Comparison of ENCODE assay signal across 21 cellular contexts in genomic region chr12:95629392-95629791, GRCh38.
A peak's percentile ranks its signal among the peaks of the same experiment; 100 is the strongest.
DNase-seq lines count a peak whose midpoint lies in the region; ATAC-seq and TF ChIP-seq lines count a peak whose summit lies in the region.
"Had no signal": no experiment of that assay in that cellular context is flagged by ENCODE, and none has a peak within 500 bp of the region (broad histone marks: within the 10 kb centered on the region; RNA-seq: fewer than 3 reads in every experiment).

No MANE protein-coding gene starts in this region.

- H3K9me3 ChIP-seq in H9 (ENCODE audit: control insufficient read depth, low read depth, low read length) = no peaks in the 10 kb centered on the region
- H3K9me3 ChIP-seq in endodermal cell (ENCODE audit: control insufficient read depth, low read length) = no peaks in the 10 kb centered on the region
- H3K9me3 ChIP-seq in smooth muscle cell (replicated peaks; ENCODE audit: low read depth) = no peaks in the 10 kb centered on the region
- H3K9me3 ChIP-seq: BLaER1 treated with 17β-estradiol and CSF1 and Interleukin-3, amounts not matched to agents 10 nM and 100 nM; SK-N-SH had no signal

- no peak overlapping the region for H4K5ac ChIP-seq in H9 (ENCODE audit: insufficient read length, low read depth, low read length)

- H3K27me3 ChIP-seq in H9 (ENCODE audit: insufficient read depth, low read length) (no peaks in the 10 kb centered on the region), endodermal cell (ENCODE audit: control insufficient read depth, insufficient read depth, low read length, poor library complexity, severe bottlenecking) (no peaks in the 10 kb centered on the region), smooth muscle cell (ENCODE audit: low read depth) (no peaks in the 10 kb centered on the region)
- H3K27me3 ChIP-seq: BLaER1 treated with 17β-estradiol and CSF1 and Interleukin-3, amounts not matched to agents 10 nM and 100 nM had no signal

- H2BK12ac ChIP-seq in H9 (ENCODE audit: insufficient read length, low read depth, low read length) = no peak overlapping the region

- H4K20me1 ChIP-seq in H9 (ENCODE audit: control insufficient read depth, insufficient read depth, insufficient read length) (no peaks in the 10 kb centered on the region), smooth muscle cell (ENCODE audit: low read depth) (no peaks in the 10 kb centered on the region)
- H4K20me1 ChIP-seq: BLaER1 treated with 17β-estradiol and CSF1 and Interleukin-3, amounts not matched to agents 10 nM and 100 nM had no signal

- H3K18ac ChIP-seq in H9 (ENCODE audit: insufficient read length, low read depth, low read length) = no peak overlapping the region

- H3K4me3 Mint-ChIP-seq in H9 (no peak overlapping the region), endodermal cell (no peak overlapping the region)
- H3K4me3 Mint-ChIP-seq: CD8-positive, alpha-beta memory T cell; GM23338 had no signal

- no peak overlapping the region for H4K8ac ChIP-seq in H9 (replicated peaks; ENCODE audit: insufficient read length, low read depth, low read length)

- no peaks in the 10 kb centered on the region for H3K79me1 ChIP-seq in H9 (ENCODE audit: insufficient read depth, low read depth, low read length, poor library complexity, severe bottlenecking)

- TF ChIP-seq CTCF in H9 (conservative IDR thresholded peaks at IDR 0.05) = no peak
- no peak for TF ChIP-seq CTCF in endodermal cell (conservative IDR thresholded peaks at IDR 0.05)
- no peak for TF ChIP-seq CTCF in smooth muscle cell (IDR thresholded peaks at IDR 0.05; ENCODE audit: borderline replicate concordance, insufficient read depth, poor library complexity, severe bottlenecking)

- no peak overlapping the region for H3K14ac ChIP-seq in H9 (ENCODE audit: insufficient read depth, low read length)

- H3K36me3 Mint-ChIP-seq in H9 (ENCODE audit: insufficient read depth in 1 of 3, low read depth in 3 of 3) (no peaks in the 10 kb centered on the region; a peak in 1 of 7 replicates), endodermal cell (ENCODE audit: low read depth) (no peaks in the 10 kb centered on the region)
- H3K36me3 Mint-ChIP-seq: CD8-positive, alpha-beta memory T cell; IgD-negative memory B cell had no signal

- H3K9me3 Mint-ChIP-seq in H9 (no peaks in the 10 kb centered on the region), endodermal cell (no peaks in the 10 kb centered on the region)
- H3K9me3 Mint-ChIP-seq: CD8-positive, alpha-beta memory T cell; GM23338; IgD-negative memory B cell had no signal

- H2BK20ac ChIP-seq in H9 (ENCODE audit: low read depth, low read length, poor library complexity, severe bottlenecking) = no peak overlapping the region

- H3K4me1 ChIP-seq in H9 (ENCODE audit: insufficient read depth, low read length) (no peaks in the 10 kb centered on the region; the same call in 1 of the 2 replicates), endodermal cell (ENCODE audit: control insufficient read depth, insufficient read depth, low read length) (peaks cover 25% of the 10 kb centered on the region), smooth muscle cell (ENCODE audit: low read depth) (no peaks in the 10 kb centered on the region)

- no peak overlapping the region for H4K91ac ChIP-seq in H9 (ENCODE audit: insufficient read length, low read depth, low read length)

- intact Hi-C loops in left ventricle myocardium superior (cut with micrococcal nuclease) = no loop called here

- H2BK5ac ChIP-seq in H9 (ENCODE audit: insufficient read length, low read length) = no peak overlapping the region

- H3K9ac ChIP-seq in H9 (ENCODE audit: extremely low read depth, insufficient read length, low read length) = no peak overlapping the region
- H3K9ac ChIP-seq in endodermal cell (ENCODE audit: extremely low read depth, low read length, poor library complexity, severe bottlenecking) = no peak overlapping the region
- no peak overlapping the region for H3K9ac ChIP-seq in smooth muscle cell (ENCODE audit: low read depth)
- H3K9ac ChIP-seq: BLaER1 treated with 17β-estradiol and CSF1 and Interleukin-3, amounts not matched to agents 10 nM and 100 nM; SK-N-SH had no signal

- peaks cover 10 to 11% of the 10 kb centered on the region in 2 experiments for H3K4me1 Mint-ChIP-seq in H9
- H3K4me1 Mint-ChIP-seq in endodermal cell = peaks cover 45% of the 10 kb centered on the region
- H3K4me1 Mint-ChIP-seq: CD8-positive, alpha-beta memory T cell had no signal

- no peak for DNase-seq in H9
- no peak for DNase-seq in endodermal cell
- no peak for DNase-seq in left ventricle myocardium superior
- peak; percentile 57 for DNase-seq in renal cortical epithelial cell (ENCODE audit: low read depth)
- DNase-seq in smooth muscle cell (lab: John Stamatoyannopoulos, UW; ENCODE audit: unreplicated experiment) = no peak
- DNase-seq in activated T-cell treated with anti-CD3 and anti-CD28 coated beads for 4 hours = no peak
- DNase-seq in RPMI8226 = no peak
- DNase-seq: ACHN; CD8-positive, alpha-beta memory T cell; GF-D8; HCEC 1CT; NCI-H1694 treated with DMSO at 0.1 percent for 48 hours; NCI-H2081 treated with DMSO at 0.1 percent for 48 hours; NCI-H2171 treated with DMSO at 0.1 percent for 48 hours; NCI-H526; OCI-M1; SHP77 treated with DMSO at 0.1 percent for 48 hours; SK-N-SH had no signal

- H3K4ac ChIP-seq in H9 (ENCODE audit: low read depth, low read length) = no peak overlapping the region

- no peaks in the 10 kb centered on the region for H3F3A ChIP-seq in smooth muscle cell (ENCODE audit: low read depth)

- no peak overlapping the region for H3K56ac ChIP-seq in H9 (ENCODE audit: insufficient read length, low read depth, low read length)

- H3K23me2 ChIP-seq in H9 (ENCODE audit: insufficient read length, low read depth, low read length, poor library complexity, severe bottlenecking) = no peaks in the 10 kb centered on the region

- H3K4me2 ChIP-seq in H9 (ENCODE audit: insufficient read depth, insufficient read length, low read length) = no peak overlapping the region
- no peak overlapping the region for H3K4me2 ChIP-seq in smooth muscle cell
- H3K4me2 ChIP-seq: BLaER1 treated with 17β-estradiol and CSF1 and Interleukin-3, amounts not matched to agents 10 nM and 100 nM; GM23338; SK-N-SH had no signal

- H3K4me3 ChIP-seq in endodermal cell (ENCODE audit: low read length) (no peak overlapping the region), smooth muscle cell (no peak overlapping the region)
- H3K4me3 ChIP-seq: BLaER1 treated with 17β-estradiol and CSF1 and Interleukin-3, amounts not matched to agents 10 nM and 100 nM; GM23338 had no signal

- H3K23ac ChIP-seq in H9 (ENCODE audit: insufficient read length, low read depth, low read length) = no peak overlapping the region

- no peaks in the 10 kb centered on the region for H3K27me3 Mint-ChIP-seq in H9 (ENCODE audit: low read depth)
- H3K27me3 Mint-ChIP-seq in endodermal cell (ENCODE audit: insufficient read depth) = no peaks in the 10 kb centered on the region
- H3K27me3 Mint-ChIP-seq: IgD-negative memory B cell had no signal

- peak; percentile 71 for ATAC-seq in left ventricle myocardium superior
- ATAC-seq: GM23338 had no signal

- no CpG with 5 or more reads among the region's 3 CpGs for WGBS in H9 (ENCODE audit: extremely low coverage, insufficient read length, low lambda C conversion rate)
- WGBS in endodermal cell (ENCODE audit: insufficient coverage in 1 of 2, insufficient read length in 1 of 2), 2 experiments = 57 to 63% methylated on average over 2 to 3 of the region's 3 CpGs
- 72% methylated on average over 3 of the region's 3 CpGs for WGBS in smooth muscle cell (ENCODE audit: low lambda C conversion rate)

- H3K36me3 ChIP-seq in endodermal cell (ENCODE audit: control insufficient read depth, insufficient read depth, low read length) (no peaks in the 10 kb centered on the region), smooth muscle cell (ENCODE audit: low read depth) (no peaks in the 10 kb centered on the region)
- H3K36me3 ChIP-seq: BLaER1 treated with 17β-estradiol and CSF1 and Interleukin-3, amounts not matched to agents 10 nM and 100 nM had no signal

- 0 out of 2 replicates have a peak overlapping the region, but pooled peaks have one; percentile 85 for H2BK15ac ChIP-seq in H9 (ENCODE audit: low read depth, low read length)

- H3K27ac Mint-ChIP-seq in H9 = no peak overlapping the region
- H3K27ac Mint-ChIP-seq in endodermal cell = peak overlapping the region; percentile 40
- H3K27ac Mint-ChIP-seq: CD8-positive, alpha-beta memory T cell; GM23338; IgD-negative memory B cell had no signal

- H2AFZ ChIP-seq in H9 (ENCODE audit: low read length) (no peak overlapping the region), smooth muscle cell (ENCODE audit: low read depth) (no peak overlapping the region)
- H2AFZ ChIP-seq: GM23338 had no signal

- H3T11ph ChIP-seq in H9 (ENCODE audit: low read length) = no peak overlapping the region

- H2AK5ac ChIP-seq in H9 (ENCODE audit: insufficient read length, low read length) = peak overlapping the region; percentile 46

- H3K27ac ChIP-seq in H9 (ENCODE audit: insufficient read length, low read depth, low read length) (no peak overlapping the region), endodermal cell (ENCODE audit: low read depth, low read length) (no peak overlapping the region), smooth muscle cell (ENCODE audit: low read depth) (no peak overlapping the region)
- H3K27ac ChIP-seq: BLaER1 treated with 17β-estradiol and CSF1 and Interleukin-3, amounts not matched to agents 10 nM and 100 nM had no signal

- no peak overlapping the region for H2BK120ac ChIP-seq in H9 (ENCODE audit: low read depth, low read length, poor library complexity, severe bottlenecking)

- H3K79me2 ChIP-seq in H9 (ENCODE audit: insufficient read depth, low read length) (no peaks in the 10 kb centered on the region), smooth muscle cell (ENCODE audit: low read depth) (no peaks in the 10 kb centered on the region)
